ENCODE assay signal across 8 cellular contexts in genomic region chr9:89743576-89744254, GRCh38.
A peak's percentile ranks its signal among the peaks of the same experiment; 100 is the strongest.
DNase-seq lines count a peak whose midpoint lies in the region; ATAC-seq, FAIRE-seq and TF ChIP-seq lines count a peak whose summit lies in the region.

No MANE protein-coding gene starts in this region.

- ATAC-seq in HG02571 (IDR thresholded peaks at IDR 0.05; ENCODE audit: unreplicated experiment) (peak; percentile 39), T-cell (replicated peaks in 1 of 4) (peak; percentile 86 to 91 (median 88))

- POLR2A ChIA-PET in T-cell (lab: Charles Lee) = interaction anchor here in 1 of 2 donors (0.7 kb wide), 1 partner anchor 40 kb away, joined by 3 read pairs; no protein-coding TSS in a partner anchor

- FAIRE-seq in GM12892 (lab: Jason Lieb, UNC) = peak; percentile 63

- CTCF ChIA-PET in T-cell (lab: Charles Lee) = interaction anchor here (0.5 to 1.5 kb wide), 3 partner anchors 16 to 146 kb away, joined by 3 to 6 read pairs (median 3); no protein-coding TSS in a partner anchor

- peak overlapping the region; percentile 53 to 83 (median 54) for H3K4me3 Mint-ChIP-seq in T-cell

- H3K4me1 Mint-ChIP-seq in T-cell = peaks cover 89 to 93% (median 90%) of the 10 kb centered on the region in 3 donors

- H3K36me3 Mint-ChIP-seq in T-cell = no peaks in the 10 kb centered on the region

- DNase-seq in GM12892 (ENCODE audit: insufficient read length) = no peak
- peak; percentile 38 to 79 (median 58) for DNase-seq in T-cell
- DNase-seq in effector CD8-positive, alpha-beta T cell (lab: John Stamatoyannopoulos, UW) = peak; percentile 26
- no peak for DNase-seq in mucosa of gallbladder (ENCODE audit: low spot score)
- DNase-seq in nucleus accumbens (lab: John Stamatoyannopoulos, UW) = no peak
- no peak for DNase-seq in anterior cingulate cortex (lab: John Stamatoyannopoulos, UW)
- no peak for DNase-seq in NCI-H524 (lab: John Stamatoyannopoulos, UW)

- peak overlapping the region; percentile 84 to 93 for H3K27ac Mint-ChIP-seq in T-cell

- H3K9me3 Mint-ChIP-seq in T-cell = no peaks in the 10 kb centered on the region

- no peaks in the 10 kb centered on the region for H3K27me3 Mint-ChIP-seq in T-cell

- TF ChIP-seq POLR2A in GM12892 (IDR thresholded peaks at IDR 0.05; ENCODE audit: low read depth, low read length) = no peak

Comparison
In these comparisons a context has a peak if more than half of its experiments do, and no peak if none do; other contexts are left out.
1. DNase-seq: peak in T-cell (34 of 34) and effector CD8-positive, alpha-beta T cell (single experiment); none in GM12892 (single experiment), mucosa of gallbladder (single experiment), nucleus accumbens (0 of 56), anterior cingulate cortex (0 of 58) and NCI-H524 (0 of 2).